ENCODE assay signal across 13 cellular contexts in genomic region chr3:117920240-117920923, GRCh38.
"Had no signal": no experiment of that assay in that cellular context is flagged by ENCODE, and none has a peak within 500 bp of the region (broad histone marks: within the 10 kb centered on the region; RNA-seq: fewer than 3 reads in every experiment).

No MANE protein-coding gene starts in this region.

- H3K36me3 Mint-ChIP-seq: activated naive CD8-positive, alpha-beta T cell treated with anti-CD3 and anti-CD28 coated beads for 36 hours had no signal

- H3K4me3 ChIP-seq: breast epithelium, esophagus muscularis mucosa, left ventricle myocardium inferior, pancreas, uterus had no signal

- DNase-seq: activated CD4-positive, alpha-beta memory T cell treated with anti-CD3 and anti-CD28 coated beads, Interleukin-2, amount 10 ng/mL, durations not matched to agents 7 days and 5 days; activated gamma-delta T cell treated with Interleukin-2 at 50 U/mL for 16 hours; activated naive CD8-positive, alpha-beta T cell treated with anti-CD3 and anti-CD28 coated beads for 36 hours; activated T-cell treated with anti-CD3 and anti-CD28 coated beads, Interleukin-2, amount 50 U/mL, for 72 hours; foreskin fibroblast; left ventricle myocardium inferior; mesenchymal stem cell; pancreas; retina; small intestine; uterus had no signal

- H3K27me3 ChIP-seq: breast epithelium, esophagus muscularis mucosa, pancreas, uterus had no signal

- H3K27me3 Mint-ChIP-seq: activated CD4-positive, alpha-beta memory T cell treated with anti-CD3 and anti-CD28 coated beads, Interleukin-2, amount 10 ng/mL, durations not matched to agents 7 days and 5 days; activated naive CD8-positive, alpha-beta T cell treated with anti-CD3 and anti-CD28 coated beads for 36 hours had no signal

- H3K36me3 ChIP-seq: breast epithelium, esophagus muscularis mucosa, left ventricle myocardium inferior, pancreas, uterus had no signal

- H3K4me1 ChIP-seq: breast epithelium, esophagus muscularis mucosa, left ventricle myocardium inferior, pancreas, uterus had no signal

- H3K4me1 Mint-ChIP-seq: activated CD4-positive, alpha-beta memory T cell treated with anti-CD3 and anti-CD28 coated beads, Interleukin-2, amount 10 ng/mL, durations not matched to agents 7 days and 5 days; activated naive CD8-positive, alpha-beta T cell treated with anti-CD3 and anti-CD28 coated beads for 36 hours had no signal

- H3K4me3 Mint-ChIP-seq: activated CD4-positive, alpha-beta memory T cell treated with anti-CD3 and anti-CD28 coated beads, Interleukin-2, amount 10 ng/mL, durations not matched to agents 7 days and 5 days; activated naive CD8-positive, alpha-beta T cell treated with anti-CD3 and anti-CD28 coated beads for 36 hours; activated T-cell treated with anti-CD3 and anti-CD28 coated beads, Interleukin-2, amount 50 U/mL, for 72 hours had no signal

- ATAC-seq: activated T-cell treated with anti-CD3 and anti-CD28 coated beads, Interleukin-2, amount 50 U/mL, for 72 hours; pancreas had no signal

- H3K27ac ChIP-seq: breast epithelium, esophagus muscularis mucosa, left ventricle myocardium inferior, pancreas, uterus had no signal

- H3K9me3 Mint-ChIP-seq: activated naive CD8-positive, alpha-beta T cell treated with anti-CD3 and anti-CD28 coated beads for 36 hours had no signal

- H3K27ac Mint-ChIP-seq: activated CD4-positive, alpha-beta memory T cell treated with anti-CD3 and anti-CD28 coated beads, Interleukin-2, amount 10 ng/mL, durations not matched to agents 7 days and 5 days; activated naive CD8-positive, alpha-beta T cell treated with anti-CD3 and anti-CD28 coated beads for 36 hours; activated T-cell treated with anti-CD3 and anti-CD28 coated beads, Interleukin-2, amount 50 U/mL, for 72 hours had no signal

- H3K9me3 ChIP-seq: breast epithelium, esophagus muscularis mucosa, left ventricle myocardium inferior, pancreas, uterus had no signal
